In the genomic region with DNA sequence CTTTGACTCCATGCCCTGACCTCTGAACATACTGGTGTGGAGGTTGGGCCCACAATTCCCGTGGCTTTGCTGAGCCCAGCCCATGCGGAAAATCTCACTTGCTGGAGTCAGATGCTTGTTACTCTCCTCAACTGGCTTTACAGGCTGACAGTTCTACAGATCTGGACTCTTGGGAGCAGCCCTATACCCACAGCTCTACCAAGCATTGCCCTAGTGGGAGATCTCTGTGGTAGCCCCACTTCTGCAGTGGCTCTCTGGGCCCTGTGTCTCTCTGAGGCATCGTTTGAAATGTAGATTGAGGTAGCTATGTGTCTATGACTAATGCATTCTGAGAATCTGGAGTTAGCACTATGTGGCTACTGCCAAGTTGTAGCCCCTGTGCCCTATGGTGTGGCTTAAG, we compare ENCODE assay signal across 25 cellular contexts.
"Had no signal": no experiment of that assay in that cellular context is flagged by ENCODE, and none has a peak within 500 bp of the region (broad histone marks: within the 10 kb centered on the region; RNA-seq: fewer than 3 reads in every experiment).

No MANE protein-coding gene starts in this region.

- DNase-seq: glutamatergic neuron; heart left ventricle; hypothalamus; immature natural killer cell; kidney; left colon; left lung; mesendoderm; naive B cell; nucleus accumbens; stimulated activated CD4-positive, alpha-beta T cell treated with anti-CD3 and anti-CD28 coated beads, Interleukin-12 subunit alpha, Interleukin-12 subunit beta, amount 100 ng/mL, for 4 hours; stimulated activated CD4-positive, alpha-beta T cell treated with anti-CD3 and anti-CD28 coated beads, Interleukin-15, amount 100 ng/mL, for 24 hours; stimulated activated CD4-positive, alpha-beta T cell treated with anti-CD3 and anti-CD28 coated beads, Interleukin-2, amount 100 ng/mL, for 24 hours; stimulated activated CD4-positive, alpha-beta T cell treated with anti-CD3 and anti-CD28 coated beads, Interleukin-4, amount 100 ng/mL, for 1 hour; stimulated activated naive CD4-positive, alpha-beta T cell treated with Interleukin-2 at 50 U/mL for 16 hours; uterus had no signal

- H3K9me3 Mint-ChIP-seq: mesothelial cell of epicardium, naive B cell, type B pancreatic cell had no signal

- H3K9me3 ChIP-seq: heart left ventricle, left lung, right atrium auricular region, tibial nerve, uterus had no signal

- H3K36me3 Mint-ChIP-seq: immature natural killer cell; mesothelial cell of epicardium; naive B cell; natural killer cell treated with Interleukin-12 subunit alpha and Interleukin-12 subunit beta and Interleukin-15 and Interleukin-18, amount 100 ng/mL, for 72 hours; type B pancreatic cell had no signal

- H3K27me3 Mint-ChIP-seq: naive B cell; natural killer cell treated with Interleukin-12 subunit alpha and Interleukin-12 subunit beta and Interleukin-15 and Interleukin-18, amount 100 ng/mL, for 72 hours; progenitor cell of endocrine pancreas; type B pancreatic cell had no signal

- H3K4me3 ChIP-seq: heart left ventricle, left lung, lung, right atrium auricular region, skin epidermis, tibial nerve, uterus had no signal

- H3K27ac Mint-ChIP-seq: immature natural killer cell; mesothelial cell of epicardium; naive B cell; natural killer cell treated with Interleukin-12 subunit alpha and Interleukin-12 subunit beta and Interleukin-15 and Interleukin-18, amount 100 ng/mL, for 72 hours; progenitor cell of endocrine pancreas; type B pancreatic cell had no signal

- H3K27ac ChIP-seq: heart left ventricle, left lung, right atrium auricular region, skin epidermis, tibial nerve, uterus had no signal

- H3K4me1 Mint-ChIP-seq: immature natural killer cell, naive B cell had no signal

- H3K36me3 ChIP-seq: heart left ventricle, left lung, right atrium auricular region, tibial nerve, uterus had no signal

- H3K4me3 Mint-ChIP-seq: immature natural killer cell; mesothelial cell of epicardium; natural killer cell treated with Interleukin-12 subunit alpha and Interleukin-12 subunit beta and Interleukin-15 and Interleukin-18, amount 100 ng/mL, for 72 hours; type B pancreatic cell had no signal

- H3K4me1 ChIP-seq: heart left ventricle, left lung, right atrium auricular region, tibial nerve, uterus had no signal

- H3K27me3 ChIP-seq: heart left ventricle, left lung, right atrium auricular region, tibial nerve, uterus had no signal

- ATAC-seq: heart left ventricle; left colon; left lung; natural killer cell treated with Interleukin-12 subunit alpha and Interleukin-12 subunit beta and Interleukin-15 and Interleukin-18, amount 100 ng/mL, for 72 hours; sciatic nerve had no signal
